ENCODE assay signal across 20 cellular contexts in genomic region chr22:44846726-44847275, GRCh38.
DNase-seq lines count a peak whose midpoint lies in the region; ATAC-seq and TF ChIP-seq lines count a peak whose summit lies in the region.
"Had no signal": no experiment of that assay in that cellular context is flagged by ENCODE, and none has a peak within 500 bp of the region (broad histone marks: within the 10 kb centered on the region; RNA-seq: fewer than 3 reads in every experiment).

No MANE protein-coding gene starts in this region.

- no peak overlapping the region for H3K14ac ChIP-seq in neuronal stem cell (ENCODE audit: low read length)

- WGBS in neuronal stem cell (ENCODE audit: extremely low coverage in 2 of 2, insufficient read length in 2 of 2, insufficient replicate concordance in 1 of 2), 2 donors: no CpG with 5 or more reads among the region's 16 CpGs

- no peak for ATAC-seq in natural killer cell treated with Interleukin-12 subunit alpha and Interleukin-12 subunit beta and Interleukin-15 and Interleukin-18, amount 100 ng/mL, for 72 hours
- no peak for ATAC-seq in natural killer cell
- ATAC-seq in activated CD8-positive, alpha-beta memory T cell treated with anti-CD3 and anti-CD28 coated beads, Interleukin-2, amount 10 ng/mL, durations not matched to agents 7 days and 5 days: no peak
- ATAC-seq: A549; CD8-positive, alpha-beta T cell had no signal

- no peaks in the 10 kb centered on the region for H3K9me3 Mint-ChIP-seq in natural killer cell treated with Interleukin-12 subunit alpha and Interleukin-12 subunit beta and Interleukin-15 and Interleukin-18, amount 100 ng/mL, for 72 hours
- no peaks in the 10 kb centered on the region for H3K9me3 Mint-ChIP-seq in natural killer cell
- H3K9me3 Mint-ChIP-seq in activated CD8-positive, alpha-beta memory T cell treated with anti-CD3 and anti-CD28 coated beads, Interleukin-2, amount 10 ng/mL, durations not matched to agents 7 days and 5 days (ENCODE audit: low read depth): no peaks in the 10 kb centered on the region
- H3K9me3 Mint-ChIP-seq: CD4-positive, alpha-beta T cell had no signal

- H2BK12ac ChIP-seq in neuronal stem cell (ENCODE audit: low read length): no peak overlapping the region

- H3K36me3 ChIP-seq in neuronal stem cell (replicated peaks in 1 of 2; ENCODE audit: control insufficient read depth in 2 of 2, insufficient read depth in 2 of 2, low read length in 2 of 2): no peaks in the 10 kb centered on the region

- H3K4me3 Mint-ChIP-seq in natural killer cell treated with Interleukin-12 subunit alpha and Interleukin-12 subunit beta and Interleukin-15 and Interleukin-18, amount 100 ng/mL, for 72 hours: no peak overlapping the region
- H3K4me3 Mint-ChIP-seq in natural killer cell: no peak overlapping the region
- no peak overlapping the region for H3K4me3 Mint-ChIP-seq in activated CD8-positive, alpha-beta memory T cell treated with anti-CD3 and anti-CD28 coated beads, Interleukin-2, amount 10 ng/mL, durations not matched to agents 7 days and 5 days
- H3K4me3 Mint-ChIP-seq: B cell; CD4-positive, alpha-beta T cell; CD8-positive, alpha-beta T cell had no signal

- no peaks in the 10 kb centered on the region for H3K4me1 Mint-ChIP-seq in natural killer cell treated with Interleukin-12 subunit alpha and Interleukin-12 subunit beta and Interleukin-15 and Interleukin-18, amount 100 ng/mL, for 72 hours (ENCODE audit: low read depth in 2 of 2)
- H3K4me1 Mint-ChIP-seq in natural killer cell: no peaks in the 10 kb centered on the region
- no peaks in the 10 kb centered on the region for H3K4me1 Mint-ChIP-seq in activated CD8-positive, alpha-beta memory T cell treated with anti-CD3 and anti-CD28 coated beads, Interleukin-2, amount 10 ng/mL, durations not matched to agents 7 days and 5 days
- H3K4me1 Mint-ChIP-seq: B cell had no signal

- H4K91ac ChIP-seq in neuronal stem cell (ENCODE audit: low read depth, low read length, poor library complexity): no peak overlapping the region

- TF ChIP-seq CTCF in natural killer cell (IDR thresholded peaks at IDR 0.05): no peak
- TF ChIP-seq CTCF in RWPE1 (conservative IDR thresholded peaks at IDR 0.05; ENCODE audit: low read depth): no peak

- no peak overlapping the region for H3K4ac ChIP-seq in neuronal stem cell (ENCODE audit: low read length)

- H3K9me3 ChIP-seq in neuronal stem cell (replicated peaks in 1 of 2; ENCODE audit: control insufficient read depth in 2 of 2, insufficient read depth in 1 of 2, low read depth in 1 of 2, low read length in 2 of 2): no peaks in the 10 kb centered on the region
- H3K9me3 ChIP-seq: A549, Caco-2 had no signal

- intact Hi-C loops in natural killer cell (cut with micrococcal nuclease) (no loop called here), posterior vena cava (cut with DNase I) (no loop called here)

- H3K27ac Mint-ChIP-seq in natural killer cell treated with Interleukin-12 subunit alpha and Interleukin-12 subunit beta and Interleukin-15 and Interleukin-18, amount 100 ng/mL, for 72 hours: no peak overlapping the region
- H3K27ac Mint-ChIP-seq in natural killer cell: no peak overlapping the region
- no peak overlapping the region for H3K27ac Mint-ChIP-seq in activated CD8-positive, alpha-beta memory T cell treated with anti-CD3 and anti-CD28 coated beads, Interleukin-2, amount 10 ng/mL, durations not matched to agents 7 days and 5 days
- H3K27ac Mint-ChIP-seq: B cell; CD4-positive, alpha-beta T cell; CD8-positive, alpha-beta T cell had no signal

- H4K8ac ChIP-seq in neuronal stem cell (ENCODE audit: low read depth, low read length): no peak overlapping the region

- peaks cover 0 to 4% of the 10 kb centered on the region in 2 donors for H3K4me1 ChIP-seq in neuronal stem cell (ENCODE audit: control insufficient read depth in 2 of 2, insufficient read depth in 1 of 2, low read depth in 1 of 2, low read length in 2 of 2)
- H3K4me1 ChIP-seq: A549, Caco-2 had no signal

- H2BK5ac ChIP-seq in neuronal stem cell (ENCODE audit: low read length): no peak overlapping the region

- no peak overlapping the region for H3K4me2 ChIP-seq in neuronal stem cell (ENCODE audit: insufficient read depth, low read length, poor library complexity, severe bottlenecking)
- H3K4me2 ChIP-seq: A549; BLaER1 treated with 17β-estradiol and CSF1 and Interleukin-3, amounts not matched to agents 10 nM and 100 nM had no signal

- H2BK120ac ChIP-seq in neuronal stem cell (ENCODE audit: low read depth, low read length): no peak overlapping the region

- peak; percentile 58 for DNase-seq in natural killer cell treated with Interleukin-12 subunit alpha and Interleukin-12 subunit beta and Interleukin-15 and Interleukin-18, amount 100 ng/mL, for 72 hours (ENCODE audit: low spot score)
- no peak for DNase-seq in natural killer cell
- DNase-seq in neuronal stem cell (ENCODE audit: low spot score): no peak
- peak; percentile 78 for DNase-seq in posterior vena cava (ENCODE audit: low spot score)
- no peak for DNase-seq in RWPE1 (ENCODE audit: low spot score)
- DNase-seq in activated CD8-positive, alpha-beta memory T cell treated with anti-CD3 and anti-CD28 coated beads, Interleukin-2, amount 10 ng/mL, durations not matched to agents 7 days and 5 days: no peak
- no peak for DNase-seq in T-helper 2 cell
- DNase-seq: AML-193; Caco-2; Calu3; CD4-positive, alpha-beta T cell; CD8-positive, alpha-beta T cell; DMS79 treated with DMSO at 0.1 percent for 48 hours; GF-D8 had no signal

- peak overlapping the region; percentile 47 for H3K23ac ChIP-seq in neuronal stem cell (ENCODE audit: low read depth, low read length, poor library complexity)

- CTCF ChIA-PET in RWPE1 (lab: Yijun Ruan, JAX): no interaction called here
- CTCF ChIA-PET in activated CD8-positive, alpha-beta memory T cell treated with anti-CD3 and anti-CD28 coated beads, Interleukin-2, amount 10 ng/mL, durations not matched to agents 7 days and 5 days (lab: Charles Lee): no interaction called here

- H2AK5ac ChIP-seq in neuronal stem cell (ENCODE audit: low read depth, low read length): peak overlapping the region; percentile 35

- no peaks in the 10 kb centered on the region for H3K27me3 ChIP-seq in layer of hippocampus (ENCODE audit: control insufficient read depth, insufficient read depth, low read length)
- H3K27me3 ChIP-seq in neuronal stem cell (ENCODE audit: control insufficient read depth in 3 of 3, insufficient read depth in 3 of 3, low read depth in 1 of 3, low read length in 3 of 3): peaks cover 0 to 5% (median 0%) of the 10 kb centered on the region in 3 experiments
- H3K27me3 ChIP-seq: BLaER1 treated with 17β-estradiol and CSF1 and Interleukin-3, amounts not matched to agents 10 nM and 100 nM had no signal

- peaks cover 6% of the 10 kb centered on the region for H3K36me3 Mint-ChIP-seq in natural killer cell treated with Interleukin-12 subunit alpha and Interleukin-12 subunit beta and Interleukin-15 and Interleukin-18, amount 100 ng/mL, for 72 hours
- peaks cover 8% of the 10 kb centered on the region for H3K36me3 Mint-ChIP-seq in natural killer cell
- no peaks in the 10 kb centered on the region for H3K36me3 Mint-ChIP-seq in activated CD8-positive, alpha-beta memory T cell treated with anti-CD3 and anti-CD28 coated beads, Interleukin-2, amount 10 ng/mL, durations not matched to agents 7 days and 5 days
- H3K36me3 Mint-ChIP-seq: CD8-positive, alpha-beta T cell had no signal

- H3K79me1 ChIP-seq in neuronal stem cell (ENCODE audit: low read depth, low read length): no peaks in the 10 kb centered on the region

- H2AFZ ChIP-seq in neuronal stem cell (ENCODE audit: low read length): no peak overlapping the region

- POLR2A ChIA-PET in RWPE1 (lab: Yijun Ruan, JAX; ENCODE audit: low non-redundant PET): interaction anchor here (0.6 kb wide), 1 partner anchor 161 kb away, joined by 3 read pairs; no protein-coding TSS in a partner anchor

- no peaks in the 10 kb centered on the region for H3K27me3 Mint-ChIP-seq in natural killer cell treated with Interleukin-12 subunit alpha and Interleukin-12 subunit beta and Interleukin-15 and Interleukin-18, amount 100 ng/mL, for 72 hours
- no peaks in the 10 kb centered on the region for H3K27me3 Mint-ChIP-seq in natural killer cell (ENCODE audit: low read depth in 2 of 2)
- peaks cover 2% of the 10 kb centered on the region for H3K27me3 Mint-ChIP-seq in activated CD8-positive, alpha-beta memory T cell treated with anti-CD3 and anti-CD28 coated beads, Interleukin-2, amount 10 ng/mL, durations not matched to agents 7 days and 5 days
- H3K27me3 Mint-ChIP-seq: CD4-positive, alpha-beta T cell had no signal

- peak overlapping the region; percentile 52 for H3K18ac ChIP-seq in neuronal stem cell (ENCODE audit: low read length)

- H3K27ac ChIP-seq in layer of hippocampus (ENCODE audit: low read depth, low read length) (peak overlapping the region; percentile 25), neuronal stem cell (replicated peaks; ENCODE audit: low read length) (no peak overlapping the region), RWPE1 (no peak overlapping the region)
- H3K27ac ChIP-seq: 22Rv1; A549; BLaER1 treated with 17β-estradiol and CSF1 and Interleukin-3, amounts not matched to agents 10 nM and 100 nM; C4-2B had no signal

- peak overlapping the region; percentile 59 for H2BK15ac ChIP-seq in neuronal stem cell (ENCODE audit: low read length)

- no peak overlapping the region for H3K4me3 ChIP-seq in neuronal stem cell (ENCODE audit: low read length in 2 of 2)
- H3K4me3 ChIP-seq: A549; BLaER1 treated with 17β-estradiol and CSF1 and Interleukin-3, amounts not matched to agents 10 nM and 100 nM had no signal

- no peak overlapping the region for H3K9ac ChIP-seq in neuronal stem cell (ENCODE audit: low read depth, low read length, poor library complexity)
- H3K9ac ChIP-seq: BLaER1 treated with 17β-estradiol and CSF1 and Interleukin-3, amounts not matched to agents 10 nM and 100 nM had no signal

Comparison
In these comparisons a context has a peak if more than half of its experiments do, and no peak if none do; other contexts are left out.
1. DNase-seq: peak in natural killer cell treated with Interleukin-12 subunit alpha and Interleukin-12 subunit beta and Interleukin-15 and Interleukin-18, amount 100 ng/mL, for 72 hours (single experiment) and posterior vena cava (single experiment); none in natural killer cell (single experiment), neuronal stem cell (single experiment), RWPE1 (single experiment), activated CD8-positive, alpha-beta memory T cell treated with anti-CD3 and anti-CD28 coated beads, Interleukin-2, amount 10 ng/mL, durations not matched to agents 7 days and 5 days (single experiment) and T-helper 2 cell (0 of 5).